In the genomic region with DNA sequence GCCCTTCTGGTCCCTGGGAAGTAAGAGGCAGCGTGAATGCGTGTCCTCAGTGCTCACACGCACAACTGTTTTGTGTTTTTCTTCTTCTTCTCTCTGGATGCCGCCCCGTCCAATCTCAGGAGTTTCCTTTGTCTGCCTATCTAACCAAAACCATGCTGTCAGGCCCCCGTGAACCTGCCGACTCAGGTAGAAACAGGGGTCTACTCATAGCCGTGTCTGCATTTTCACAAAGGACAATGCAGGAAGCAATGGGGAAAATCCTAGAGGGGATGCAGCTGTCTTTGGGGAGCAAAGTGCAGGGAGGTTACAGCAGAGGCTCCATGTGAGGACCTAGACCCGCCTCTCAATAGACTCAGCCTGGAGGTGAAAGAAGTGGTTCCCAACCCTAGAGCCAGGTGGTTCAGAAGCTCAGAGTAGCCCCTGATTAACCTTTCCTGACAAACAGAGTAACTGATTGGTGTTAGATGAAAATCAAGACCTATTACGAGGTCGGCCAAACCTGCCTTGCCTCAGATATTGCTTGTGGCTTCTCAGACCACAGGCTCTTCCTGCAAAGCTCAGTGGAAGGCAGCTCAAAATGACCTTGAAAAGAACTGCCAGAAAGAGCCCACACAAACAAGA, we compare ENCODE assay signal across 11 cellular contexts. TPM values are rescaled to one million over a fixed set of nuclear protein-coding genes. Genes with fewer than 3 reads are reported as not detected.
DNase-seq lines count a peak whose midpoint lies in the region; ATAC-seq lines count a peak whose summit lies in the region.
"Had no signal": no experiment of that assay in that cellular context is flagged by ENCODE, and none has a peak within 500 bp of the region (broad histone marks: within the 10 kb centered on the region; RNA-seq: fewer than 3 reads in every experiment).

No MANE protein-coding gene starts in this region.

- peak; percentile 63 for ATAC-seq in GM21423 (IDR thresholded peaks at IDR 0.05; ENCODE audit: unreplicated experiment)
- peak; percentile 32 for ATAC-seq in HG03520 (IDR thresholded peaks at IDR 0.05; ENCODE audit: unreplicated experiment)

- H3K27me3 Mint-ChIP-seq in activated naive CD8-positive, alpha-beta T cell, result no peaks in the 10 kb centered on the region

- peaks cover 68% of the 10 kb centered on the region for H3K4me1 Mint-ChIP-seq in activated naive CD8-positive, alpha-beta T cell (ENCODE audit: low read depth)

- peak overlapping the region; percentile 92 for H3K27ac Mint-ChIP-seq in activated naive CD8-positive, alpha-beta T cell

- DNase-seq in mesenteric fat pad (ENCODE audit: low spot score), result no peak
- DNase-seq in GM19238 (ENCODE audit: insufficient read length, low spot score), result no peak
- no peak for DNase-seq in COR-L47 (lab: John Stamatoyannopoulos, UW)
- no peak for DNase-seq in NAMALWA (ENCODE audit: low spot score)
- DNase-seq: NCI-H510A had no signal

- peak overlapping the region; percentile 85 for H3K4me3 Mint-ChIP-seq in activated naive CD8-positive, alpha-beta T cell

- H3K36me3 Mint-ChIP-seq in activated naive CD8-positive, alpha-beta T cell, result peaks cover 30% of the 10 kb centered on the region

- no peaks in the 10 kb centered on the region for H3K9me3 Mint-ChIP-seq in activated naive CD8-positive, alpha-beta T cell (ENCODE audit: low read depth)

- H3K4me3 ChIP-seq in GM08714 (ENCODE audit: low read length), result peak overlapping the region; percentile 29; the same call in 1 of the 2 replicates
- H3K4me3 ChIP-seq: cardiac muscle cell, lung had no signal

RNA-seq across cellular contexts. Expression of gene CD226, which starts 49.3 kb away (rescaled TPM):
- 1.4 TPM for total RNA-seq in mesenteric fat pad
